In the genomic region with DNA sequence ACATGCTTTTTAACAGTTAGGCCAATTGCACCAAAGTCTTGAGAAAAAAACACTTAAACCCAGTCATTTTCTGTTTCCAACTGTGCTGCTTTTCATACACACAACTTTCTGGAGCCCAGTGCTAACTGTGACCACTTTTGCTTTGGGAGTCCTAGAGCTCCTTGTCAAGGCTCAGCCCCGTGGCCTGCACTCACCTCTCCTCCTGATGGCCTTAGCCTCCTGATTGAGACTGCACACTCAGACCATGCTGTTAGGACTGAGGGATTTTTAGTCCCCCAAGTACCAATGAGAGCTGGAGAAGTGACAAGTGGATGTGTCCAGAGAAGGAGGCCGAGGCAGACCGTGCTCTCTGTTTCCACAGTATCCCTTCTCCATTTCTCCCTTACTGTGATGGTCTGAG, we compare ENCODE assay signal across 1 cellular context.
TF ChIP-seq lines count a peak whose summit lies in the region.

No MANE protein-coding gene starts in this region.

TF ChIP-seq in K562, 482 proteins besides CTCF, POLR2A, EP300 and RAD21:
- TF ChIP-seq MYBL2 (IDR thresholded peaks at IDR 0.05; ENCODE audit: low read depth) (no peak), MYBL2 (CRISPR knock-in tag; IDR thresholded peaks at IDR 0.05; ENCODE audit: borderline replicate concordance) (no peak), BMI1 (IDR thresholded peaks at IDR 0.05; ENCODE audit: low read length) (no peak), XRCC5 (IDR thresholded peaks at IDR 0.05; ENCODE audit: low read depth, low read length) (no peak), SOX6 (IDR thresholded peaks at IDR 0.05) (no peak), RERE (CRISPR knock-in tag; IDR thresholded peaks at IDR 0.05; ENCODE audit: borderline replicate concordance) (no peak), BRD9 (IDR thresholded peaks at IDR 0.05; ENCODE audit: low read depth, partially characterized antibody) (no peak), FOXA1 (IDR thresholded peaks at IDR 0.05; ENCODE audit: borderline replicate concordance) (no peak), FOXJ3 (CRISPR knock-in tag; IDR thresholded peaks at IDR 0.05) (no peak), ARHGAP35 (IDR thresholded peaks at IDR 0.05; ENCODE audit: partially characterized antibody) (no peak)
- TF ChIP-seq, protein P1, sequence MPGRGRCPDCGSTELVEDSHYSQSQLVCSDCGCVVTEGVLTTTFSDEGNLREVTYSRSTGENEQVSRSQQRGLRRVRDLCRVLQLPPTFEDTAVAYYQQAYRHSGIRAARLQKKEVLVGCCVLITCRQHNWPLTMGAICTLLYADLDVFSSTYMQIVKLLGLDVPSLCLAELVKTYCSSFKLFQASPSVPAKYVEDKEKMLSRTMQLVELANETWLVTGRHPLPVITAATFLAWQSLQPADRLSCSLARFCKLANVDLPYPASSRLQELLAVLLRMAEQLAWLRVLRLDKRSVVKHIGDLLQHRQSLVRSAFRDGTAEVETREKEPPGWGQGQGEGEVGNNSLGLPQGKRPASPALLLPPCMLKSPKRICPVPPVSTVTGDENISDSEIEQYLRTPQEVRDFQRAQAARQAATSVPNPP (IDR thresholded peaks at IDR 0.05; ENCODE audit: borderline replicate concordance, insufficient read depth, insufficient read length) = no peak
- TF ChIP-seq, protein P2, sequence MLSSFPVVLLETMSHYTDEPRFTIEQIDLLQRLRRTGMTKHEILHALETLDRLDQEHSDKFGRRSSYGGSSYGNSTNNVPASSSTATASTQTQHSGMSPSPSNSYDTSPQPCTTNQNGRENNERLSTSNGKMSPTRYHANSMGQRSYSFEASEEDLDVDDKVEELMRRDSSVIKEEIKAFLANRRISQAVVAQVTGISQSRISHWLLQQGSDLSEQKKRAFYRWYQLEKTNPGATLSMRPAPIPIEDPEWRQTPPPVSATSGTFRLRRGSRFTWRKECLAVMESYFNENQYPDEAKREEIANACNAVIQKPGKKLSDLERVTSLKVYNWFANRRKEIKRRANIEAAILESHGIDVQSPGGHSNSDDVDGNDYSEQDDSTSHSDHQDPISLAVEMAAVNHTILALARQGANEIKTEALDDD (IDR thresholded peaks at IDR 0.05) = no peak
- TF ChIP-seq, protein P3, sequence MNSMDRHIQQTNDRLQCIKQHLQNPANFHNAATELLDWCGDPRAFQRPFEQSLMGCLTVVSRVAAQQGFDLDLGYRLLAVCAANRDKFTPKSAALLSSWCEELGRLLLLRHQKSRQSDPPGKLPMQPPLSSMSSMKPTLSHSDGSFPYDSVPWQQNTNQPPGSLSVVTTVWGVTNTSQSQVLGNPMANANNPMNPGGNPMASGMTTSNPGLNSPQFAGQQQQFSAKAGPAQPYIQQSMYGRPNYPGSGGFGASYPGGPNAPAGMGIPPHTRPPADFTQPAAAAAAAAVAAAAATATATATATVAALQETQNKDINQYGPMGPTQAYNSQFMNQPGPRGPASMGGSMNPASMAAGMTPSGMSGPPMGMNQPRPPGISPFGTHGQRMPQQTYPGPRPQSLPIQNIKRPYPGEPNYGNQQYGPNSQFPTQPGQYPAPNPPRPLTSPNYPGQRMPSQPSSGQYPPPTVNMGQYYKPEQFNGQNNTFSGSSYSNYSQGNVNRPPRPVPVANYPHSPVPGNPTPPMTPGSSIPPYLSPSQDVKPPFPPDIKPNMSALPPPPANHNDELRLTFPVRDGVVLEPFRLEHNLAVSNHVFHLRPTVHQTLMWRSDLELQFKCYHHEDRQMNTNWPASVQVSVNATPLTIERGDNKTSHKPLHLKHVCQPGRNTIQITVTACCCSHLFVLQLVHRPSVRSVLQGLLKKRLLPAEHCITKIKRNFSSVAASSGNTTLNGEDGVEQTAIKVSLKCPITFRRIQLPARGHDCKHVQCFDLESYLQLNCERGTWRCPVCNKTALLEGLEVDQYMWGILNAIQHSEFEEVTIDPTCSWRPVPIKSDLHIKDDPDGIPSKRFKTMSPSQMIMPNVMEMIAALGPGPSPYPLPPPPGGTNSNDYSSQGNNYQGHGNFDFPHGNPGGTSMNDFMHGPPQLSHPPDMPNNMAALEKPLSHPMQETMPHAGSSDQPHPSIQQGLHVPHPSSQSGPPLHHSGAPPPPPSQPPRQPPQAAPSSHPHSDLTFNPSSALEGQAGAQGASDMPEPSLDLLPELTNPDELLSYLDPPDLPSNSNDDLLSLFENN (IDR thresholded peaks at IDR 0.05; ENCODE audit: low read depth in 2 of 2, low read length in 2 of 2) = no peak
